18 cellular contexts compared by ENCODE assay signal in genomic region chr2:210199854-210200253, GRCh38. TPM values are rescaled to one million over a fixed set of nuclear protein-coding genes. Genes with fewer than 3 reads are reported as not detected.
"Had no signal": no experiment of that assay in that cellular context is flagged by ENCODE, and none has a peak within 500 bp of the region (broad histone marks: within the 10 kb centered on the region; RNA-seq: fewer than 3 reads in every experiment).

No MANE protein-coding gene starts in this region.

- DNase-seq: activated CD4-positive, alpha-beta memory T cell treated with anti-CD3 and anti-CD28 coated beads, Interleukin-2, amount 10 ng/mL, durations not matched to agents 7 days and 5 days; activated CD4-positive, alpha-beta T cell treated with anti-CD3 and anti-CD28 coated beads for 48 hours; activated gamma-delta T cell; activated naive CD4-positive, alpha-beta T cell treated with anti-CD3 and anti-CD28 coated beads, Interleukin-2, amount 50 U/mL, for 16 hours; activated naive CD8-positive, alpha-beta T cell treated with anti-CD3 and anti-CD28 coated beads, Interleukin-2, amount 50 U/mL, for 24 hours; activated T-cell treated with anti-CD3 and anti-CD28 coated beads for 4 hours; heart left ventricle; mucosa of descending colon; nephron progenitor cell; occipital lobe; posterior cingulate gyrus; stimulated activated CD4-positive, alpha-beta T cell treated with anti-CD3 and anti-CD28 coated beads, Interleukin-2, amount 100 ng/mL, for 24 hours had no signal

- ATAC-seq: activated naive CD8-positive, alpha-beta T cell treated with anti-CD3 and anti-CD28 coated beads, Interleukin-2, amount 50 U/mL, for 24 hours; heart left ventricle; mucosa of descending colon; sciatic nerve; stimulated activated memory B cell treated with anti-CD40 and anti-IgM and Interleukin-4, amounts not matched to agents 10 μg/mL and 1 μg/mL and 100 μg/mL, for 72 hours had no signal

- H3K4me3 ChIP-seq: heart left ventricle, mucosa of descending colon had no signal

- H3K27me3 ChIP-seq: heart left ventricle had no signal

- H3K36me3 ChIP-seq: heart left ventricle had no signal

- H3K27ac ChIP-seq: epithelial cell of prostate, heart left ventricle had no signal

- H3K9me3 ChIP-seq: heart left ventricle, mucosa of descending colon had no signal

RNA-seq across cellular contexts. Expression of gene ACADL, which starts 25.4 kb away (rescaled TPM):
- total RNA-seq: activated CD4-positive, alpha-beta memory T cell treated with anti-CD3 and anti-CD28 coated beads, Interleukin-2, amount 10 ng/mL, durations not matched to agents 7 days and 5 days; activated T-helper 1 cell treated with anti-CD3 and anti-CD28 coated beads, Interleukin-12 subunit alpha, Interleukin-12 subunit beta, Interleukin-2, Interleukin-4 antibody, amounts not matched to agents 30 ng/mL and 10 ng/mL and 1 ng/mL, durations not matched to agents 14 hours and 24 hours and 36 hours; chondrocyte; T-helper 2 cell treated with Interferon-gamma antibody and Interleukin-4, amounts not matched to agents 100 ng/mL and 5 ng/mL, for 36 hours had no signal
